In genomic region chr15:45110256-45110820, GRCh38 we compare ENCODE assay signal across 1 cellular context.
TF ChIP-seq lines count a peak whose summit lies in the region.

No MANE protein-coding gene starts in this region.

TF ChIP-seq in H1, 55 proteins besides CTCF, POLR2A, EP300 and RAD21:
- no peak for TF ChIP-seq SIRT6 (IDR thresholded peaks at IDR 0.05; ENCODE audit: low read length)
- no peak for TF ChIP-seq JUND (IDR thresholded peaks at IDR 0.05; ENCODE audit: low read length)
- TF ChIP-seq NANOG (IDR thresholded peaks at IDR 0.05; ENCODE audit: insufficient read depth, low read depth, low read length, poor library complexity, severe bottlenecking), result no peak
- TF ChIP-seq HDAC6 (IDR thresholded peaks at IDR 0.05; ENCODE audit: low read depth, low read length), result no peak
- peak; percentile 57 for TF ChIP-seq EZH2 (IDR thresholded peaks at IDR 0.05; ENCODE audit: low read depth, low read length, severe bottlenecking)
- no peak for TF ChIP-seq KDM1A (IDR thresholded peaks at IDR 0.05; ENCODE audit: borderline replicate concordance, low read length)
- no peak for TF ChIP-seq MAFK (IDR thresholded peaks at IDR 0.05; ENCODE audit: low read depth, low read length)
- peak; percentile 75; the same call in 1 of the 2 replicates for TF ChIP-seq SUZ12 (IDR thresholded peaks at IDR 0.05; ENCODE audit: low read length)
